In the genomic region with DNA sequence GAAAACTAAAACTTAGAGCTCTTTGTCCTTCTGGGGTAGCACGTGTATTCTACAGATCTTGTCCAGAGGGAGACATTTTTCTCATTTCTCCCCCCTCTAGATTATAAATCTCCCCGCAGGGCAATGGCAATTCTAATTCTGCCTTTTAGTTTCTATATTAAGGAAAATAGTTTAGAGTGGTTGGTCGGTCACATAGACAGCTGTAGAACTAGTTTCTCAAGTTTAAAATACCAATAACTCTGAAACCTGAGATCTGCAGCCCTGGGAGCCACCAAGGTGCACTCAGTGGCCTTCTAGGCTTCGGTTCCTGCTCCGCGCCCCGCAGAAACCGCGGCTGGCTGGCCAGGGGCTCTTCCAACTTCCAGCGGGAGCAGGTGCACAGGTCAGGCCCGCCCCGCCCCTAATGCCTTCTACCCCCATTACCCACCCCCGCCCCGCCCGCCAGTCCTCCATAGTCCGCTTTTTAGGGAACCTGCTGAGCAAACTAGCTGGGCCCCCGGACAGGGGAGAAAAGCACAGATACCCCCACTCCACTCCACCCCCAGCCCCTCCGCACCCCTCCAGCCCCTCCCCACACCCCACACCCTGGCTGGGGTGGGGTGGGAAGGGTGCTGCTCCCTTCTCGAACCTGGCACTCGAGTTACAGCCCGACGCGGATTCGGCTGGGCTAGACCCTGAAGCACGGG, we compare ENCODE assay signal across 8 cellular contexts. TPM values are rescaled to one million over a fixed set of nuclear protein-coding genes. Genes with fewer than 3 reads are reported as not detected.
A peak's percentile ranks its signal among the peaks of the same experiment; 100 is the strongest.
DNase-seq lines count a peak whose midpoint lies in the region; ATAC-seq and TF ChIP-seq lines count a peak whose summit lies in the region.

No MANE protein-coding gene starts in this region.

- TF ChIP-seq CTCF in adrenal gland (IDR thresholded peaks at IDR 0.05): no peak

- intact Hi-C loops in adrenal gland (cut with DNase I): no loop called here

- H3K9me3 ChIP-seq in adrenal gland (replicated peaks in 1 of 3): peaks cover 0 to 3% (median 0%) of the 10 kb centered on the region in 3 donors

- peaks cover 2 to 14% (median 12%) of the 10 kb centered on the region in 3 donors for H3K27me3 Mint-ChIP-seq in immature natural killer cell (ENCODE audit: low read depth in 3 of 3)

- H3K27ac Mint-ChIP-seq in immature natural killer cell: peak overlapping the region; percentile 97 to 99 (median 98)

- H3K27ac ChIP-seq in adrenal gland: peak overlapping the region; percentile 28 to 97 (median 84)

- 1 to 6% (median 3%) methylated on average over 10 to 25 of the region's 25 CpGs for WGBS in adrenal gland, 4 donors

- ATAC-seq in GM21390 (IDR thresholded peaks at IDR 0.05; ENCODE audit: unreplicated experiment): peak; percentile 8

- peaks cover 0 to 3% (median under 1%) of the 10 kb centered on the region in 6 donors for H3K9me3 Mint-ChIP-seq in immature natural killer cell

- H3K4me1 Mint-ChIP-seq in immature natural killer cell: peaks cover 29 to 53% of the 10 kb centered on the region in 2 donors

- H3K36me3 ChIP-seq in adrenal gland (replicated peaks in 1 of 2): no peaks in the 10 kb centered on the region

- no peak for TF ChIP-seq POLR2A in adrenal gland (IDR thresholded peaks at IDR 0.05)

- peak overlapping the region; percentile 97 to 100 (median 99) for H3K4me3 Mint-ChIP-seq in immature natural killer cell

- DNase-seq in CD1c-positive myeloid dendritic cell (ENCODE audit: extremely low spot score) (peak; percentile 45), NCI-H774 (lab: John Stamatoyannopoulos, UW) (peak; percentile 32), adrenal gland (no peak), immature natural killer cell (peak in 2 of 3 donors; percentile 9 to 31), HK-2 (ENCODE audit: unreplicated experiment) (no peak), epidermal melanocyte (ENCODE audit: insufficient read length, low spot score) (no peak)
- DNase-seq in stimulated activated CD4-positive, alpha-beta T cell treated with anti-CD3 and anti-CD28 coated beads, Interleukin-4, amount 100 ng/mL, for 48 hours (ENCODE audit: low read depth in 2 of 2): peak; percentile 3 to 13

- peak overlapping the region in 2 of 4 donors; percentile 30 to 73 for H3K4me3 ChIP-seq in adrenal gland

- no peaks in the 10 kb centered on the region for H3K36me3 Mint-ChIP-seq in immature natural killer cell

- peaks cover 25% of the 10 kb centered on the region for H3K27me3 ChIP-seq in adrenal gland

- H3K4me1 ChIP-seq in adrenal gland (replicated peaks in 1 of 2): peaks cover 0 to 24% of the 10 kb centered on the region in 2 donors

RNA-seq across cellular contexts. Expression of a gene that starts 0.4 kb away (rescaled TPM):
- total RNA-seq in adrenal gland: 10 to 100 TPM; 14.4 to 37.3 (median 23.0) TPM
- 10 to 100 TPM in 2 of 3 donors, 1 to 10 TPM in 1; 8.0 to 10.9 (median 10.1) TPM for polyA plus RNA-seq in adrenal gland
- polyA plus RNA-seq in immature natural killer cell: 10 to 100 TPM in 1 of 3 donors, 1 to 10 TPM in 2; 1.8 to 12.6 (median 7.0) TPM

RNA-seq across cellular contexts. Expression of a gene that starts 59.3 kb away (rescaled TPM):
- 10 to 100 TPM in 7 of 8 donors, 1 to 10 TPM in 1; 5.1 to 17.1 (median 12.5) TPM for total RNA-seq in adrenal gland
- polyA plus RNA-seq in adrenal gland: 1 to 10 TPM; 5.5 to 9.7 (median 5.6) TPM
- 10 to 100 TPM in 1 of 3 donors, 1 to 10 TPM in 1, under 1 TPM in 1; 0.44 to 10.5 (median 6.3) TPM for polyA plus RNA-seq in immature natural killer cell

Comparison
In these comparisons a context has a peak if more than half of its experiments do, and no peak if none do; other contexts are left out.
1. DNase-seq: peak in CD1c-positive myeloid dendritic cell (single experiment), NCI-H774 (single experiment), immature natural killer cell (2 of 3) and stimulated activated CD4-positive, alpha-beta T cell treated with anti-CD3 and anti-CD28 coated beads, Interleukin-4, amount 100 ng/mL, for 48 hours (2 of 2); none in adrenal gland (0 of 7), HK-2 (single experiment) and epidermal melanocyte (single experiment).